In the genomic region with DNA sequence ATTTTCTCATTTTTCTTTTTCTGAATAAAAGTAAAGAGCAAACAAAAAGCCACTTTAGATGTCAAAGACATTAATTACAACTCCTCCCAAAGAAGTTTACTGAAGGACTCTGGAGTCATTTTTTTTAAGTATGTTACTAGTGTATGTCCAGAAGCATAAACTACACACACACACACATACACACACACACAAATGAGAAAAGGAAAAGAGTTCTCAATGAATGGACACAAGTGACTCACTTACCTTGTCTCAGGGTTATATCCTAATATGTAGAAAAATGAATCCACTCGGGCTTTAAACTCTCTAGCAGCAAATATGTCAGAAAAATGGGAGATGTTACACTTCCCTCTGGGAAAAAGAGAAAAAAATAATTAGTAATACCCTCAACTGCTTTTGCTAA, we compare ENCODE assay signal across 16 cellular contexts.
DNase-seq lines count a peak whose midpoint lies in the region; ATAC-seq and TF ChIP-seq lines count a peak whose summit lies in the region.
"Had no signal": no experiment of that assay in that cellular context is flagged by ENCODE, and none has a peak within 500 bp of the region (broad histone marks: within the 10 kb centered on the region; RNA-seq: fewer than 3 reads in every experiment).

No MANE protein-coding gene starts in this region.

- peaks cover 6 to 20% (median 13%) of the 10 kb centered on the region in 11 experiments; a peak in 19 of 22 replicates for H3K9me3 ChIP-seq in BLaER1 treated with 17β-estradiol and CSF1 and Interleukin-3, amounts not matched to agents 10 nM and 100 nM (replicated peaks in 1 of 11)
- peaks cover 4% of the 10 kb centered on the region for H3K9me3 ChIP-seq in mammary epithelial cell (replicated peaks; ENCODE audit: insufficient read depth, low read length)
- no peaks in the 10 kb centered on the region for H3K9me3 ChIP-seq in prostate gland
- no peaks in the 10 kb centered on the region for H3K9me3 ChIP-seq in stomach
- H3K9me3 ChIP-seq: body of pancreas, left lung had no signal

- no peak overlapping the region for H3K4me3 Mint-ChIP-seq in T-cell
- H3K4me3 Mint-ChIP-seq: GM23338 had no signal

- H3K27ac ChIP-seq in BLaER1 treated with 17β-estradiol and CSF1 and Interleukin-3, amounts not matched to agents 10 nM and 100 nM = peak overlapping the region in 1 of 11 experiments; percentile 10; a peak in 2 of 22 replicates
- H3K27ac ChIP-seq in mammary epithelial cell (ENCODE audit: insufficient read depth, low read depth, low read length) = peak overlapping the region; percentile 95
- H3K27ac ChIP-seq in prostate gland = peak overlapping the region; percentile 16 to 27
- peak overlapping the region in 2 of 5 donors; percentile 36 to 39 for H3K27ac ChIP-seq in stomach
- H3K27ac ChIP-seq: BLaER1, body of pancreas, left lung had no signal

- no peaks in the 10 kb centered on the region for H3K27me3 ChIP-seq in BLaER1 treated with 17β-estradiol and CSF1 and Interleukin-3, amounts not matched to agents 10 nM and 100 nM
- no peaks in the 10 kb centered on the region for H3K27me3 ChIP-seq in mammary epithelial cell (ENCODE audit: insufficient read depth, low read length)
- H3K27me3 ChIP-seq in prostate gland (replicated peaks; ENCODE audit: insufficient read depth) = no peaks in the 10 kb centered on the region
- H3K27me3 ChIP-seq in stomach = no peaks in the 10 kb centered on the region
- H3K27me3 ChIP-seq: BLaER1, body of pancreas, heart right ventricle, left lung had no signal

- POLR2A ChIA-PET in T-cell (lab: Charles Lee) = no interaction called here

- peak overlapping the region in 1 of 2 donors; percentile 12 for H3K27ac Mint-ChIP-seq in T-cell

- H3K79me2 ChIP-seq in mammary epithelial cell (ENCODE audit: insufficient read depth, low read length) = no peaks in the 10 kb centered on the region

- no peaks in the 10 kb centered on the region for H3K27me3 Mint-ChIP-seq in T-cell

- WGBS in mammary epithelial cell (ENCODE audit: low coverage, missing lambda C conversion rate) = 67% methylated on average over 1 of the region's 1 CpG
- 66% methylated on average over 1 of the region's 1 CpG for WGBS in prostate gland
- 61 to 87% (median 80%) methylated on average over 1 of the region's 1 CpG for WGBS in stomach, 5 donors

- H4K20me1 ChIP-seq in BLaER1 treated with 17β-estradiol and CSF1 and Interleukin-3, amounts not matched to agents 10 nM and 100 nM = peaks cover 17 to 98% (median 76%) of the 10 kb centered on the region in 11 experiments; a peak in 20 of 22 replicates
- no peaks in the 10 kb centered on the region for H4K20me1 ChIP-seq in mammary epithelial cell (ENCODE audit: insufficient read depth, low read length)

- intact Hi-C loops in mammary epithelial cell (cut with micrococcal nuclease) (loop anchor here (1.0 kb wide), 1 partner anchor 16 kb away; no protein-coding TSS in a partner anchor), prostate gland (cut with DNase I) (no loop called here), stomach (cut with DNase I; ENCODE audit: low total_unique reads) (no loop called here)

- in situ Hi-C loops in mammary epithelial cell (cut with MboI; ENCODE audit: low sequenced_read_pairs in 2 of 2) = no loop called here

- H3K4me2 ChIP-seq in BLaER1 treated with 17β-estradiol and CSF1 and Interleukin-3, amounts not matched to agents 10 nM and 100 nM = peak overlapping the region in 7 of 11 experiments; percentile 16 to 68 (median 28); a peak in 7 of 22 replicates
- peak overlapping the region; percentile 61 for H3K4me2 ChIP-seq in mammary epithelial cell (ENCODE audit: insufficient read depth, low read depth, low read length)
- H3K4me2 ChIP-seq: GM23338 had no signal

- H3K36me3 Mint-ChIP-seq in T-cell = peaks cover 34% of the 10 kb centered on the region

- H3K4me3 ChIP-seq in BLaER1 treated with 17β-estradiol and CSF1 and Interleukin-3, amounts not matched to agents 10 nM and 100 nM = no peak overlapping the region
- no peak overlapping the region for H3K4me3 ChIP-seq in mammary epithelial cell (replicated peaks in 1 of 3; ENCODE audit: insufficient read depth in 1 of 3, low read depth in 2 of 3, low read length in 3 of 3)
- H3K4me3 ChIP-seq in prostate gland = no peak overlapping the region
- H3K4me3 ChIP-seq in stomach = no peak overlapping the region
- H3K4me3 ChIP-seq: BLaER1, body of pancreas, GM23338, heart right ventricle, left lung had no signal

- dilution Hi-C loops in mammary epithelial cell (cut with HindIII; ENCODE audit: low sequenced_read_pairs) = no loop called here

- peaks cover 18 to 34% (median 26%) of the 10 kb centered on the region in 10 experiments for H3K4me1 ChIP-seq in BLaER1 treated with 17β-estradiol and CSF1 and Interleukin-3, amounts not matched to agents 10 nM and 100 nM
- H3K4me1 ChIP-seq in mammary epithelial cell (ENCODE audit: insufficient read depth, low read length) = peaks cover 17% of the 10 kb centered on the region
- peaks cover 10% of the 10 kb centered on the region for H3K4me1 ChIP-seq in prostate gland (replicated peaks)
- H3K4me1 ChIP-seq in stomach = peaks cover 7 to 25% (median 12%) of the 10 kb centered on the region in 4 donors

- TF ChIP-seq POLR2A in prostate gland (IDR thresholded peaks at IDR 0.05) = no peak
- no peak for TF ChIP-seq POLR2A in stomach (IDR thresholded peaks at IDR 0.05)

- H2AFZ ChIP-seq in mammary epithelial cell (ENCODE audit: low read depth, low read length) = no peak overlapping the region
- H2AFZ ChIP-seq: GM23338 had no signal

- TF ChIP-seq CTCF in mammary epithelial cell (conservative IDR thresholded peaks at IDR 0.05 in 1 of 2, IDR thresholded peaks at IDR 0.05 in 1 of 2; ENCODE audit: extremely low read depth in 1 of 2, insufficient read depth in 1 of 2, low read depth in 1 of 2, low read length in 2 of 2) (no peak), prostate gland (IDR thresholded peaks at IDR 0.05) (no peak), stomach (IDR thresholded peaks at IDR 0.05) (no peak)

- peaks cover 58 to 100% (median 85%) of the 10 kb centered on the region in 11 experiments for H3K36me3 ChIP-seq in BLaER1 treated with 17β-estradiol and CSF1 and Interleukin-3, amounts not matched to agents 10 nM and 100 nM
- no peaks in the 10 kb centered on the region for H3K36me3 ChIP-seq in mammary epithelial cell (ENCODE audit: insufficient read depth, low read length)
- H3K36me3 ChIP-seq in prostate gland = no peaks in the 10 kb centered on the region
- H3K36me3 ChIP-seq in stomach = peaks cover 0 to 22% (median 5%) of the 10 kb centered on the region in 4 donors
- H3K36me3 ChIP-seq: left lung had no signal

- ATAC-seq in T-cell (replicated peaks in 1 of 4) (no peak), GM18867 (IDR thresholded peaks at IDR 0.05; ENCODE audit: unreplicated experiment) (no peak)
- ATAC-seq: body of pancreas, GM23338, heart right ventricle had no signal

- no peak for TF ChIP-seq EP300 in stomach (IDR thresholded peaks at IDR 0.05)

- peaks cover 13 to 33% (median 23%) of the 10 kb centered on the region in 3 donors for H3K4me1 Mint-ChIP-seq in T-cell

- CTCF ChIA-PET in mammary epithelial cell (lab: Charles Lee; ENCODE audit: low non-redundant PET) (no interaction called here), T-cell (lab: Charles Lee) (no interaction called here)

- H3K9ac ChIP-seq in BLaER1 treated with 17β-estradiol and CSF1 and Interleukin-3, amounts not matched to agents 10 nM and 100 nM = no peak overlapping the region
- no peak overlapping the region for H3K9ac ChIP-seq in mammary epithelial cell (ENCODE audit: insufficient read depth, low read length)
- H3K9ac ChIP-seq: BLaER1 had no signal

- peaks cover 0 to 5% (median 3%) of the 10 kb centered on the region in 3 donors for H3K9me3 Mint-ChIP-seq in T-cell
- H3K9me3 Mint-ChIP-seq: GM23338 had no signal

- peak; percentile 20 for DNase-seq in M059J (ENCODE audit: low read depth)
- DNase-seq in mammary epithelial cell = peak; percentile 36
- DNase-seq in prostate gland (ENCODE audit: low spot score) = no peak
- DNase-seq in T-cell = no peak
- DNase-seq in stomach = no peak
- DNase-seq in NCI-H69 (lab: John Stamatoyannopoulos, UW) = no peak
- DNase-seq: body of pancreas; heart right ventricle; left lung; NCI-H1048; NCI-H2227 treated with DMSO at 0.1 percent for 48 hours; stimulated activated CD4-positive, alpha-beta T cell treated with anti-CD3 and anti-CD28 coated beads, Interleukin-15, amount 100 ng/mL, for 24 hours had no signal

- BruUV-seq in mammary epithelial cell (replicated peaks; lab: Mats Ljungman, UMichigan) = TSS peak; percentile 83

Comparison
In these comparisons a context has a peak if more than half of its experiments do, and no peak if none do; other contexts are left out.
1. DNase-seq: peak in M059J (single experiment) and mammary epithelial cell (single experiment); none in prostate gland (single experiment), T-cell (0 of 34), stomach (single experiment) and NCI-H69 (single experiment).